Comparison of ENCODE assay signal across 15 cellular contexts in genomic region chr12:15875863-15876262, GRCh38. TPM values are rescaled to one million over a fixed set of nuclear protein-coding genes. Genes with fewer than 3 reads are reported as not detected.
DNase-seq lines count a peak whose midpoint lies in the region; ATAC-seq and TF ChIP-seq lines count a peak whose summit lies in the region.
"Had no signal": no experiment of that assay in that cellular context is flagged by ENCODE, and none has a peak within 500 bp of the region (broad histone marks: within the 10 kb centered on the region; RNA-seq: fewer than 3 reads in every experiment).

No MANE protein-coding gene starts in this region.

- CTCF ChIA-PET in T-cell (lab: Charles Lee): interaction anchor here in 1 of 2 donors (0.7 kb wide), 1 partner anchor 345 kb away, joined by 3 read pairs; no protein-coding TSS in a partner anchor

- H3K4me1 ChIP-seq in transverse colon: no peaks in the 10 kb centered on the region
- no peaks in the 10 kb centered on the region for H3K4me1 ChIP-seq in ascending aorta
- H3K4me1 ChIP-seq: Peyer's patch had no signal

- H3K4me3 Mint-ChIP-seq in activated naive CD8-positive, alpha-beta T cell: peak overlapping the region; percentile 71
- H3K4me3 Mint-ChIP-seq in activated naive CD8-positive, alpha-beta T cell treated with anti-CD3 and anti-CD28 coated beads, Interleukin-2, amount 50 U/mL, for 24 hours: no peak overlapping the region
- peak overlapping the region in 2 of 3 donors; percentile 50 to 73 for H3K4me3 Mint-ChIP-seq in T-cell
- peak overlapping the region in 4 of 5 donors; percentile 28 to 83 (median 64) for H3K4me3 Mint-ChIP-seq in immature natural killer cell

- H3K36me3 ChIP-seq in transverse colon (no peaks in the 10 kb centered on the region), ascending aorta (no peaks in the 10 kb centered on the region)
- H3K36me3 ChIP-seq: Peyer's patch had no signal

- no peak for TF ChIP-seq POLR2A in transverse colon (IDR thresholded peaks at IDR 0.05)

- no peak for ATAC-seq in activated naive CD8-positive, alpha-beta T cell treated with anti-CD3 and anti-CD28 coated beads, Interleukin-2, amount 50 U/mL, for 24 hours
- no peak for ATAC-seq in T-cell (replicated peaks in 1 of 4)
- ATAC-seq: Right ventricle myocardium inferior had no signal

- H3K36me3 Mint-ChIP-seq in activated naive CD8-positive, alpha-beta T cell: peaks cover 3% of the 10 kb centered on the region
- no peaks in the 10 kb centered on the region for H3K36me3 Mint-ChIP-seq in activated naive CD8-positive, alpha-beta T cell treated with anti-CD3 and anti-CD28 coated beads, Interleukin-2, amount 50 U/mL, for 24 hours (ENCODE audit: low read depth)
- H3K36me3 Mint-ChIP-seq in T-cell: no peaks in the 10 kb centered on the region
- H3K36me3 Mint-ChIP-seq in immature natural killer cell: no peaks in the 10 kb centered on the region
- H3K36me3 Mint-ChIP-seq: CD4-positive, alpha-beta memory T cell had no signal

- no peak overlapping the region for H3K27ac Mint-ChIP-seq in activated naive CD8-positive, alpha-beta T cell
- H3K27ac Mint-ChIP-seq in activated naive CD8-positive, alpha-beta T cell treated with anti-CD3 and anti-CD28 coated beads, Interleukin-2, amount 50 U/mL, for 24 hours: no peak overlapping the region
- peak overlapping the region in 1 of 2 donors; percentile 39 for H3K27ac Mint-ChIP-seq in T-cell
- H3K27ac Mint-ChIP-seq in immature natural killer cell: no peak overlapping the region

- intact Hi-C loops in transverse colon (cut with DNase I; ENCODE audit: low total_unique reads) (no loop called here), ascending aorta (cut with DNase I) (no loop called here)

- POLR2A ChIA-PET in T-cell (lab: Charles Lee): interaction anchor here in 1 of 2 donors (0.6 kb wide), 1 partner anchor 1082 kb away, joined by 4 read pairs; no protein-coding TSS in a partner anchor

- no peak for DNase-seq in activated naive CD8-positive, alpha-beta T cell treated with anti-CD3 and anti-CD28 coated beads, Interleukin-2, amount 50 U/mL, for 24 hours
- DNase-seq in T-cell (no peak), immature natural killer cell (no peak), transverse colon (peak; percentile 66), ascending aorta (ENCODE audit: low spot score in 2 of 2) (no peak), HK-2 (ENCODE audit: unreplicated experiment) (no peak)
- DNase-seq: CD4-positive, alpha-beta memory T cell; H7; NCI-H1105; NCI-H1694 treated with DMSO at 0.1 percent for 48 hours; NCI-H226; NCI-H524 treated with DMSO at 0.1 percent for 48 hours had no signal

- peaks cover 9% of the 10 kb centered on the region for H3K4me1 Mint-ChIP-seq in activated naive CD8-positive, alpha-beta T cell (ENCODE audit: low read depth)
- H3K4me1 Mint-ChIP-seq in activated naive CD8-positive, alpha-beta T cell treated with anti-CD3 and anti-CD28 coated beads, Interleukin-2, amount 50 U/mL, for 24 hours: peaks cover 5% of the 10 kb centered on the region
- H3K4me1 Mint-ChIP-seq in T-cell (peaks cover 6 to 14% (median 9%) of the 10 kb centered on the region in 3 donors), immature natural killer cell (peaks cover 6 to 10% of the 10 kb centered on the region in 2 donors)

- no peaks in the 10 kb centered on the region for H3K9me3 Mint-ChIP-seq in activated naive CD8-positive, alpha-beta T cell (ENCODE audit: low read depth)
- H3K9me3 Mint-ChIP-seq in activated naive CD8-positive, alpha-beta T cell treated with anti-CD3 and anti-CD28 coated beads, Interleukin-2, amount 50 U/mL, for 24 hours: no peaks in the 10 kb centered on the region
- no peaks in the 10 kb centered on the region for H3K9me3 Mint-ChIP-seq in T-cell
- no peaks in the 10 kb centered on the region for H3K9me3 Mint-ChIP-seq in immature natural killer cell
- H3K9me3 Mint-ChIP-seq: CD4-positive, alpha-beta memory T cell had no signal

- 86% methylated on average over 1 of the region's 1 CpG; no CpG with 5 or more reads in 1 of the 2 donors for WGBS in transverse colon (ENCODE audit: low coverage in 1 of 2), 2 donors

- in situ Hi-C loops in transverse colon (cut with MboI; ENCODE audit: low pct_ligation_motif_present in 1 of 4, low pct_unique_long_range_greater_than_20kb in 1 of 4, low sequenced_read_pairs in 3 of 4): no loop called here

- H3K9me3 ChIP-seq in transverse colon (no peaks in the 10 kb centered on the region), ascending aorta (no peaks in the 10 kb centered on the region)
- H3K9me3 ChIP-seq: Peyer's patch had no signal

- TF ChIP-seq EP300 in transverse colon (IDR thresholded peaks at IDR 0.05; ENCODE audit: low read depth): no peak

- no peak for TF ChIP-seq CTCF in transverse colon (IDR thresholded peaks at IDR 0.05)
- no peak for TF ChIP-seq CTCF in ascending aorta (IDR thresholded peaks at IDR 0.05)

- H3K27ac ChIP-seq in transverse colon (no peak overlapping the region), ascending aorta (no peak overlapping the region)
- H3K27ac ChIP-seq: Peyer's patch had no signal

- no peaks in the 10 kb centered on the region for H3K27me3 ChIP-seq in transverse colon
- no peaks in the 10 kb centered on the region for H3K27me3 ChIP-seq in ascending aorta
- H3K27me3 ChIP-seq: Peyer's patch had no signal

- no peak overlapping the region for H3K4me3 ChIP-seq in transverse colon
- H3K4me3 ChIP-seq in ascending aorta: no peak overlapping the region
- H3K4me3 ChIP-seq: Peyer's patch had no signal

- H3K27me3 Mint-ChIP-seq in activated naive CD8-positive, alpha-beta T cell: peaks cover 4% of the 10 kb centered on the region
- peaks cover 6% of the 10 kb centered on the region for H3K27me3 Mint-ChIP-seq in activated naive CD8-positive, alpha-beta T cell treated with anti-CD3 and anti-CD28 coated beads, Interleukin-2, amount 50 U/mL, for 24 hours
- H3K27me3 Mint-ChIP-seq in T-cell: peaks cover 4 to 19% of the 10 kb centered on the region in 2 donors
- peaks cover 0 to 8% (median 1%) of the 10 kb centered on the region in 3 donors for H3K27me3 Mint-ChIP-seq in immature natural killer cell (ENCODE audit: low read depth in 3 of 3)

RNA-seq across cellular contexts. Expression of gene STRAP, which starts 6.3 kb away (rescaled TPM):
- total RNA-seq in T-cell: 100 to 1,000 TPM in 1 of 5 donors, 10 to 100 TPM in 4; 47.4 to 101 (median 55.4) TPM
- polyA plus RNA-seq in immature natural killer cell: 100 to 1,000 TPM; 122 to 201 (median 128) TPM
- 10 to 100 TPM; 39.3 to 78.6 (median 48.6) TPM for total RNA-seq in transverse colon
- 17.1 TPM for total RNA-seq in ascending aorta

RNA-seq across cellular contexts. Expression of gene DERA, which starts 35.3 kb away (rescaled TPM):
- total RNA-seq in T-cell (10 to 100 TPM; 11.0 to 13.4 (median 11.6) TPM), transverse colon (100 to 1,000 TPM in 1 of 4 donors, 10 to 100 TPM in 2, 1 to 10 TPM in 1; 9.2 to 112 (median 69.9) TPM), ascending aorta (5.6 TPM)
- polyA plus RNA-seq in immature natural killer cell: 10 to 100 TPM; 47.2 to 74.6 (median 62.1) TPM
